In genomic region chr9:95874989-95875304, GRCh38 we compare ENCODE assay signal across 8 cellular contexts. TPM values are rescaled to one million over a fixed set of nuclear protein-coding genes. Genes with fewer than 3 reads are reported as not detected.
DNase-seq lines count a peak whose midpoint lies in the region; ATAC-seq, FAIRE-seq and TF ChIP-seq lines count a peak whose summit lies in the region.

No MANE protein-coding gene starts in this region.

- peaks cover 11% of the 10 kb centered on the region for H3K4me1 ChIP-seq in Karpas-422 (ENCODE audit: low read length)
- H3K4me1 ChIP-seq in HepG2 (ENCODE audit: insufficient read depth, low read length): peaks cover 21% of the 10 kb centered on the region

- intact Hi-C loops in HepG2 (cut with micrococcal nuclease; ENCODE audit: unreplicated experiment): loop anchor here (1.0 to 10.0 kb wide), 4 partner anchors 103 to 449 kb away; no protein-coding TSS in a partner anchor

- H3K4me2 ChIP-seq in Karpas-422 (ENCODE audit: low read depth, low read length, poor library complexity, severe bottlenecking): no peak overlapping the region
- H3K4me2 ChIP-seq in HepG2 (ENCODE audit: low read depth, low read length): peak overlapping the region; percentile 89

- TF ChIP-seq POLR2A in HepG2 (IDR thresholded peaks at IDR 0.05; ENCODE audit: insufficient read depth in 1 of 2, low read depth in 2 of 2, low read length in 2 of 2): no peak

- peak; percentile 74 for DNase-seq in Karpas-422
- DNase-seq in activated CD4-positive, CD25-positive, alpha-beta regulatory T cell (lab: John Stamatoyannopoulos, UW): peak; percentile 9 to 48 (median 28)
- DNase-seq in caudate nucleus (lab: John Stamatoyannopoulos, UW): peak in 49 of 61 donors; percentile 10 to 79 (median 48)
- DNase-seq in HepG2 (ENCODE audit: low spot score): peak; percentile 7
- peak; percentile 28 for DNase-seq in stimulated activated CD8-positive, alpha-beta memory T cell treated with anti-CD3 and anti-CD28 coated beads, Interleukin-12 subunit alpha, Interleukin-12 subunit beta, amount 100 ng/mL, for 1 hour (ENCODE audit: low read depth)
- DNase-seq in NCI-H146 (lab: John Stamatoyannopoulos, UW): no peak

- H3K79me2 ChIP-seq in Karpas-422 (ENCODE audit: low read length) (peaks cover 25% of the 10 kb centered on the region), HepG2 (ENCODE audit: insufficient read depth, low read length) (peaks cover 27% of the 10 kb centered on the region)

- TSS peak; percentile 73 for BruUV-seq in HepG2 (replicated peaks; lab: Mats Ljungman, UMichigan)

- POLR2A ChIA-PET in HepG2 (lab: Yijun Ruan, JAX): interaction anchor here (0.6 to 3.3 kb wide), 18 partner anchors 9 to 371 kb away, joined by 3 to 17 read pairs (median 4); no protein-coding TSS in a partner anchor

- ATAC-seq in GM18909 (IDR thresholded peaks at IDR 0.05; ENCODE audit: poor library complexity, unreplicated experiment) (peak; percentile 32), HepG2 (peak; percentile 15), GM21526 (IDR thresholded peaks at IDR 0.05; ENCODE audit: low FRiP score, unreplicated experiment) (no peak)

- no peak overlapping the region for H3K27ac ChIP-seq in Karpas-422 (ENCODE audit: low read length)
- H3K27ac ChIP-seq in caudate nucleus (ENCODE audit: low read depth, low read length): peak overlapping the region; percentile 98
- no peak overlapping the region for H3K27ac ChIP-seq in HepG2 (ENCODE audit: extremely low read length, insufficient read depth, low read length)

- H2AFZ ChIP-seq in Karpas-422 (ENCODE audit: low read length): peak overlapping the region; percentile 44; the same call in 1 of the 2 replicates
- no peak overlapping the region for H2AFZ ChIP-seq in HepG2 (ENCODE audit: low read length)

- H3K9me2 ChIP-seq in Karpas-422 (replicated peaks; ENCODE audit: insufficient read depth, low read length): no peaks in the 10 kb centered on the region

- H3K4me3 ChIP-seq in Karpas-422 (ENCODE audit: low read length) (no peak overlapping the region; the same call in 1 of the 2 replicates), HepG2 (replicated peaks in 1 of 3; ENCODE audit: insufficient read depth in 1 of 3, low read depth in 2 of 3, low read length in 3 of 3) (no peak overlapping the region; a peak in 3 of 6 replicates)

- no peaks in the 10 kb centered on the region for H3K9me3 ChIP-seq in Karpas-422 (ENCODE audit: low read length)
- H3K9me3 ChIP-seq in HepG2 (ENCODE audit: low read length): no peaks in the 10 kb centered on the region

- 0% methylated on average over 13 of the region's 20 CpGs for WGBS in HepG2 (ENCODE audit: low lambda C conversion rate)

- TF ChIP-seq RAD21 in HepG2 (CRISPR knock-in tag; IDR thresholded peaks at IDR 0.05): 0 out of 2 replicates have a peak, but pooled peaks have one; percentile 7

- H3K27me3 ChIP-seq in Karpas-422 (ENCODE audit: low read length): no peaks in the 10 kb centered on the region
- no peaks in the 10 kb centered on the region; a peak in 1 of 5 replicates for H3K27me3 ChIP-seq in HepG2 (ENCODE audit: control insufficient read depth in 1 of 2, insufficient read depth in 2 of 2, low read length in 2 of 2)

- FAIRE-seq in HepG2 (lab: Jason Lieb, UNC): no peak

- no peak for TF ChIP-seq CTCF in HepG2 (CRISPR knock-in tag; IDR thresholded peaks at IDR 0.05)

- H3K9ac ChIP-seq in Karpas-422 (ENCODE audit: low read length) (no peak overlapping the region), HepG2 (ENCODE audit: insufficient read depth, low read depth, low read length) (no peak overlapping the region)

- H4K20me1 ChIP-seq in Karpas-422 (ENCODE audit: insufficient read depth, low read depth, low read length): no peaks in the 10 kb centered on the region
- no peaks in the 10 kb centered on the region; the same call in 1 of the 2 replicates for H4K20me1 ChIP-seq in HepG2 (ENCODE audit: insufficient read depth, low read length)

- peaks cover 20% of the 10 kb centered on the region for H3K36me3 ChIP-seq in Karpas-422 (ENCODE audit: insufficient read depth, low read length)
- no peaks in the 10 kb centered on the region; a peak in 1 of 5 replicates for H3K36me3 ChIP-seq in HepG2 (replicated peaks in 1 of 2; ENCODE audit: control insufficient read depth in 1 of 2, insufficient read depth in 2 of 2, low read length in 2 of 2)

- TF ChIP-seq EP300 in HepG2 (IDR thresholded peaks at IDR 0.05; ENCODE audit: low read depth in 2 of 2, low read length in 2 of 2) (no peak), HepG2 (CRISPR knock-in tag; IDR thresholded peaks at IDR 0.05; ENCODE audit: borderline replicate concordance) (no peak)

- in situ Hi-C loops in HepG2 (cut with HindIII; ENCODE audit: extremely low pct_ligation_motif_present, low pct_unique_long_range_greater_than_20kb): no loop called here

- CTCF ChIA-PET in HepG2 (lab: Yijun Ruan, JAX; ENCODE audit: low intra/inter-chr PET ratio, low total read pairs): no interaction called here

TF ChIP-seq in HepG2, 621 proteins besides CTCF, POLR2A, EP300 and RAD21 (continues in another document):
- TF ChIP-seq ZNF451 (CRISPR knock-in tag; IDR thresholded peaks at IDR 0.05): no peak
- TF ChIP-seq ZNF234 (CRISPR knock-in tag; conservative IDR thresholded peaks at IDR 0.05): no peak
- no peak for TF ChIP-seq ZNF282 (IDR thresholded peaks at IDR 0.05; ENCODE audit: partially characterized antibody)
- TF ChIP-seq HOXA9 (CRISPR knock-in tag; IDR thresholded peaks at IDR 0.05; ENCODE audit: borderline replicate concordance): no peak
- no peak for TF ChIP-seq CC2D1A (CRISPR knock-in tag; IDR thresholded peaks at IDR 0.05)
- no peak for TF ChIP-seq FLYWCH1 (CRISPR knock-in tag; IDR thresholded peaks at IDR 0.05)
- TF ChIP-seq ARHGAP35 (CRISPR knock-in tag; IDR thresholded peaks at IDR 0.05; ENCODE audit: borderline replicate concordance): no peak
- TF ChIP-seq FOXJ3 (CRISPR knock-in tag; IDR thresholded peaks at IDR 0.05; ENCODE audit: borderline replicate concordance): 0 out of 2 replicates have a peak, but pooled peaks have one; percentile 5
- no peak for TF ChIP-seq MIXL1 (CRISPR knock-in tag; IDR thresholded peaks at IDR 0.05)
- TF ChIP-seq MEF2D (CRISPR knock-in tag; IDR thresholded peaks at IDR 0.05): no peak
- no peak for TF ChIP-seq EEA1 (CRISPR knock-in tag; IDR thresholded peaks at IDR 0.05; ENCODE audit: borderline replicate concordance)
- TF ChIP-seq MYNN (CRISPR knock-in tag; IDR thresholded peaks at IDR 0.05; ENCODE audit: low read depth): no peak
- TF ChIP-seq ZNF17 (CRISPR knock-in tag; IDR thresholded peaks at IDR 0.05): no peak
- TF ChIP-seq EHMT2 (IDR thresholded peaks at IDR 0.05; ENCODE audit: borderline replicate concordance, low read depth, low read length): no peak
- no peak; the same call in 1 of the 2 replicates for TF ChIP-seq ZNF501 (CRISPR knock-in tag; IDR thresholded peaks at IDR 0.05)
- no peak for TF ChIP-seq TIGD3 (CRISPR knock-in tag; IDR thresholded peaks at IDR 0.05; ENCODE audit: borderline replicate concordance)
- TF ChIP-seq ZNF790 (CRISPR knock-in tag; IDR thresholded peaks at IDR 0.05; ENCODE audit: borderline replicate concordance): 0 out of 2 replicates have a peak, but pooled peaks have one; percentile 73
- TF ChIP-seq SRSF9 (IDR thresholded peaks at IDR 0.05; ENCODE audit: borderline replicate concordance, insufficient read depth, low read depth, low read length, poor library complexity, severe bottlenecking): no peak
- TF ChIP-seq ZNF337 (CRISPR knock-in tag; IDR thresholded peaks at IDR 0.05; ENCODE audit: borderline replicate concordance, low read depth): no peak
- TF ChIP-seq ETV5 (CRISPR knock-in tag; IDR thresholded peaks at IDR 0.05; ENCODE audit: borderline replicate concordance): no peak
- TF ChIP-seq ZNF598 (CRISPR knock-in tag; IDR thresholded peaks at IDR 0.05; ENCODE audit: borderline replicate concordance): peak; percentile 67; the same call in 1 of the 2 replicates
- no peak for TF ChIP-seq RAD51 (IDR thresholded peaks at IDR 0.05; ENCODE audit: borderline replicate concordance)

RNA-seq across cellular contexts. Expression of gene ERCC6L2, which starts 0.5 kb away (rescaled TPM):
- 51.2 and 54.1 TPM in 2 replicates for total RNA-seq in Karpas-422 (2014; rRNA removed; shearing (Covaris generic); ENCODE audit: low replicate concordance)
- 45.9 and 63.0 TPM in 2 replicates for total RNA-seq in HepG2 (2016; rRNA removed; fragmentation: Illumina TruSeq; extraction: Trizol)
- total RNA-seq in HepG2 (2016; cell fraction: cytosol; rRNA removed; fragmentation: Illumina TruSeq; extraction: Trizol; ENCODE audit: low read depth): 13.0 and 15.0 TPM in 2 replicates
- total RNA-seq in HepG2 (2016; cell fraction: insoluble cytoplasmic fraction; rRNA removed; fragmentation: Illumina TruSeq; extraction: Trizol): 41.3 and 61.0 TPM in 2 replicates
- total RNA-seq in HepG2 (2016; cell fraction: membrane; rRNA removed; fragmentation: Illumina TruSeq; extraction: Trizol): 22.7 and 23.0 TPM in 2 replicates
- total RNA-seq in HepG2 (2016; cell fraction: nucleus; rRNA removed; fragmentation: Illumina TruSeq; extraction: Trizol): 60.4 and 64.9 TPM in 2 replicates
- 10.8 and 13.4 TPM in 2 replicates for polyA plus RNA-seq in HepG2 (2011; rRNA removed)
- polyA plus RNA-seq in HepG2 (2011; cell fraction: cytosol; rRNA removed): 5.7 and 9.4 TPM in 2 replicates
- 14.0 and 14.2 TPM in 2 replicates for polyA plus RNA-seq in HepG2 (2011; cell fraction: nucleus; rRNA removed)
- polyA plus RNA-seq in HepG2 (2012): 10.8 and 17.3 TPM in 2 replicates
- 0.62 and 0.73 TPM in 2 replicates for polyA plus RNA-seq in HepG2 (2016; cell fraction: cytosol; fragmentation: Illumina TruSeq; extraction: Trizol; ENCODE audit: low read depth)
- 19.5 and 20.2 TPM in 2 replicates for polyA plus RNA-seq in HepG2 (2016; cell fraction: insoluble cytoplasmic fraction; fragmentation: Illumina TruSeq; extraction: Trizol; ENCODE audit: low read depth)
- polyA plus RNA-seq in HepG2 (2016; cell fraction: membrane; fragmentation: Illumina TruSeq; extraction: Trizol; ENCODE audit: low read depth): 1.6 and 2.1 TPM in 2 replicates
- polyA plus RNA-seq in HepG2 (2016; cell fraction: nucleus; fragmentation: Illumina TruSeq; extraction: Trizol; ENCODE audit: insufficient read depth, low read depth): 20.7 and 22.6 TPM in 2 replicates
- 20.6 and 21.7 TPM in 2 replicates for polyA minus RNA-seq in HepG2 (2011; rRNA and poly(A)+ RNA removed; ENCODE audit: low replicate concordance)
- polyA minus RNA-seq in HepG2 (2011; cell fraction: cytosol; rRNA and poly(A)+ RNA removed): 31.4 and 41.6 TPM in 2 replicates
- 191 and 213 TPM in 2 replicates for polyA minus RNA-seq in HepG2 (2011; cell fraction: nucleus; rRNA and poly(A)+ RNA removed)
